In the genomic region with DNA sequence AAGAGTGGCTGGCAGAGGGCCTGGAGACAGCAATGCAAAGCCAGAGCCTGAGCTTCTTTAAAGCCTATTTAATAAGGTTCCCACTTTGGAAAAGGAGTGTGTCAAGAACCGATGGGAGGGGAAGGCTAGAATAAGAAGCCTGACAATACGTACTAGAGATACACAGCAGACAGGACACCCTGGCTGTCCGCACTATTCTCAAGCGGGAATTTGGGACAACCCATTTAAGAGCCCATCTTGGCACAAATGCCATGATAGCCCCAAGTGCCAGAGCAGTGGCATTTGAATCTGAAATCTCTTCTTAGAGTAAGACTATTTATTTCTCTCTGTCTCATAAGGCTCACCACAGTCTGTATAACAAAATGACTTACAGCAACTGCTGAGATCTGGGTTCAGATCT, we compare ENCODE assay signal across 15 cellular contexts.
"Had no signal": no experiment of that assay in that cellular context is flagged by ENCODE, and none has a peak within 500 bp of the region (broad histone marks: within the 10 kb centered on the region; RNA-seq: fewer than 3 reads in every experiment).

No MANE protein-coding gene starts in this region.

- H3K36me3 ChIP-seq: thyroid gland, uterus had no signal

- H3K4me1 ChIP-seq: uterus had no signal

- H3K27me3 Mint-ChIP-seq: activated naive CD4-positive, alpha-beta T cell treated with anti-CD3 and anti-CD28 coated beads, Interleukin-2, amount 10 ng/mL, durations not matched to agents 7 days and 5 days; naive thymus-derived CD8-positive, alpha-beta T cell had no signal

- H3K27ac Mint-ChIP-seq: activated naive CD4-positive, alpha-beta T cell treated with anti-CD3 and anti-CD28 coated beads, Interleukin-2, amount 10 ng/mL, durations not matched to agents 7 days and 5 days; progenitor cell of endocrine pancreas had no signal

- H3K4me3 ChIP-seq: dorsolateral prefrontal cortex, lung, thyroid gland, uterus had no signal

- ATAC-seq: activated CD4-positive, CD25-positive, alpha-beta regulatory T cell treated with anti-CD3 and anti-CD28 coated beads, Interleukin-2, amount 50 U/mL, for 24 hours; esophagus mucosa; left colon; naive thymus-derived CD8-positive, alpha-beta T cell; right cardiac atrium had no signal

- H3K9me3 ChIP-seq: thyroid gland, uterus had no signal

- DNase-seq: activated CD4-positive, alpha-beta T cell treated with anti-CD3 and anti-CD28 coated beads, Interleukin-2, amount 50 U/mL, for 48 hours; activated naive CD4-positive, alpha-beta T cell treated with anti-CD3 and anti-CD28 coated beads, Interleukin-2, amount 10 ng/mL, durations not matched to agents 7 days and 5 days; dorsolateral prefrontal cortex; glutamatergic neuron; left colon; naive thymus-derived CD8-positive, alpha-beta T cell; nucleus accumbens; right cardiac atrium; stimulated activated naive CD4-positive, alpha-beta T cell treated with Interleukin-2 at 50 U/mL for 16 hours; thyroid gland; uterus had no signal

- H3K4me3 Mint-ChIP-seq: activated naive CD4-positive, alpha-beta T cell treated with anti-CD3 and anti-CD28 coated beads, Interleukin-2, amount 10 ng/mL, durations not matched to agents 7 days and 5 days had no signal

- H3K9me3 Mint-ChIP-seq: activated naive CD4-positive, alpha-beta T cell treated with anti-CD3 and anti-CD28 coated beads, Interleukin-2, amount 10 ng/mL, durations not matched to agents 7 days and 5 days; naive thymus-derived CD8-positive, alpha-beta T cell had no signal

- H3K27me3 ChIP-seq: dorsolateral prefrontal cortex, thyroid gland, uterus had no signal

- H3K27ac ChIP-seq: dorsolateral prefrontal cortex, thyroid gland, uterus had no signal
